In genomic region chr17:44960654-44961053, GRCh38 we compare ENCODE assay signal across 19 cellular contexts. TPM values are rescaled to one million over a fixed set of nuclear protein-coding genes. Genes with fewer than 3 reads are reported as not detected.
DNase-seq lines count a peak whose midpoint lies in the region; ATAC-seq, FAIRE-seq and TF ChIP-seq lines count a peak whose summit lies in the region.
"Had no signal": no experiment of that assay in that cellular context is flagged by ENCODE, and none has a peak within 500 bp of the region (broad histone marks: within the 10 kb centered on the region; RNA-seq: fewer than 3 reads in every experiment).

No MANE protein-coding gene starts in this region.

- BruUV-seq in PC-9 (replicated peaks; lab: Mats Ljungman, UMichigan), result no TSS peak

- dilution Hi-C loops in keratinocyte (cut with MboI; ENCODE audit: extremely low pct_ligation_motif_present, low sequenced_read_pairs), result no loop called here

- no peak overlapping the region for H3K9ac ChIP-seq in keratinocyte (ENCODE audit: control insufficient read depth, extremely low read depth, insufficient read depth, low read length)

- no peak for TF ChIP-seq POLR2A in sigmoid colon (IDR thresholded peaks at IDR 0.05)

- H4K20me1 ChIP-seq in PC-9 (ENCODE audit: insufficient read depth) (no peaks in the 10 kb centered on the region), keratinocyte (ENCODE audit: control insufficient read depth, extremely low read depth, insufficient read depth, low read length) (no peaks in the 10 kb centered on the region)

- ATAC-seq in GM19328 (IDR thresholded peaks at IDR 0.05; ENCODE audit: unreplicated experiment) (no peak), GM19467 (IDR thresholded peaks at IDR 0.05; ENCODE audit: unreplicated experiment) (no peak)
- ATAC-seq: body of pancreas, GM12878, left lobe of liver had no signal

- H3K9me1 ChIP-seq in keratinocyte (ENCODE audit: control insufficient read depth, extremely low read depth, insufficient read depth, low read length), result no peaks in the 10 kb centered on the region

- H3K27me3 ChIP-seq in PC-9 (ENCODE audit: insufficient read depth, low read depth), result peaks cover 7% of the 10 kb centered on the region
- H3K27me3 ChIP-seq in keratinocyte (ENCODE audit: control insufficient read depth, extremely low read depth, insufficient read depth, low read length), result peaks cover 14% of the 10 kb centered on the region
- H3K27me3 ChIP-seq in sigmoid colon, result peaks cover 8 to 31% (median 8%) of the 10 kb centered on the region in 3 donors
- H3K27me3 ChIP-seq: ovary had no signal

- H3K4me3 ChIP-seq in PC-9 (no peak overlapping the region), keratinocyte (ENCODE audit: control insufficient read depth in 2 of 3, extremely low read depth in 1 of 3, insufficient read depth in 2 of 3, low read depth in 1 of 3, low read length in 3 of 3) (no peak overlapping the region), sigmoid colon (no peak overlapping the region)
- H3K4me3 ChIP-seq: body of pancreas, GM12878 had no signal

- peaks cover 7% of the 10 kb centered on the region; the same call in 1 of the 2 replicates for H3F3A ChIP-seq in PC-9 (ENCODE audit: insufficient read depth, low read depth)

- H3K4me1 ChIP-seq in PC-9 (replicated peaks; ENCODE audit: insufficient read depth) (peaks cover 11% of the 10 kb centered on the region; the same call in 1 of the 2 replicates), keratinocyte (ENCODE audit: control insufficient read depth, extremely low read depth, insufficient read depth, low read length) (no peaks in the 10 kb centered on the region), sigmoid colon (peaks cover 0 to 11% (median 9%) of the 10 kb centered on the region in 4 donors)

- TF ChIP-seq EP300 in sigmoid colon (IDR thresholded peaks at IDR 0.05), result no peak

- intact Hi-C loops in PC-9 (cut with micrococcal nuclease; ENCODE audit: unreplicated experiment), result no loop called here
- intact Hi-C loops in sigmoid colon (cut with DNase I), result no loop called here

- no peaks in the 10 kb centered on the region for H3K9me2 ChIP-seq in PC-9 (ENCODE audit: insufficient read depth)

- H3K9me3 ChIP-seq in PC-9 (ENCODE audit: insufficient read depth, low read depth) (no peaks in the 10 kb centered on the region), keratinocyte (ENCODE audit: control insufficient read depth, low read depth, low read length) (no peaks in the 10 kb centered on the region), sigmoid colon (no peaks in the 10 kb centered on the region)
- H3K9me3 ChIP-seq: body of pancreas, ovary had no signal

- 54 to 73% methylated on average over 2 of the region's 2 CpGs for WGBS in sigmoid colon, 2 donors

- no peaks in the 10 kb centered on the region for H3K36me3 ChIP-seq in PC-9 (ENCODE audit: low read depth)
- no peaks in the 10 kb centered on the region for H3K36me3 ChIP-seq in keratinocyte (ENCODE audit: control insufficient read depth in 2 of 2, extremely low read depth in 1 of 2, insufficient read depth in 2 of 2, low read length in 2 of 2)
- H3K36me3 ChIP-seq in sigmoid colon, result no peaks in the 10 kb centered on the region
- H3K36me3 ChIP-seq: ovary had no signal

- POLR2A ChIA-PET in PC-9 (lab: Charles Lee; ENCODE audit: unreplicated experiment), result no interaction called here

- CTCF ChIA-PET in PC-9 (lab: Charles Lee), result interaction anchor here (0.7 kb wide), 1 partner anchor 23 kb away, joined by 15 read pairs; no protein-coding TSS in a partner anchor

- H3K27ac ChIP-seq in PC-9, result no peak overlapping the region
- H3K27ac ChIP-seq in keratinocyte (ENCODE audit: control insufficient read depth, insufficient read depth, low read length), result no peak overlapping the region
- no peak overlapping the region for H3K27ac ChIP-seq in sigmoid colon
- H3K27ac ChIP-seq: body of pancreas, ovary had no signal

- DNase-seq in D721Med (ENCODE audit: insufficient read length, low spot score) (peak; percentile 8), PC-9 (peak; percentile 48 to 72), keratinocyte (ENCODE audit: low read depth, low spot score) (no peak), sigmoid colon (peak; percentile 39), iPS-NIHi11 (ENCODE audit: low spot score) (no peak)
- DNase-seq: activated naive CD4-positive, alpha-beta T cell treated with anti-CD3 and anti-CD28 coated beads, Interleukin-2, amount 10 ng/mL, durations not matched to agents 7 days and 5 days; body of pancreas; erythroblast; GF-D8; KG1; NCI-H1092 treated with DMSO at 0.1 percent for 48 hours; stimulated activated CD4-positive, alpha-beta T cell treated with anti-CD3 and anti-CD28 coated beads, Interleukin-2, amount 100 ng/mL, for 48 hours had no signal

- no peaks in the 10 kb centered on the region for H3K79me2 ChIP-seq in PC-9 (ENCODE audit: low read depth)
- H3K79me2 ChIP-seq in keratinocyte (ENCODE audit: control insufficient read depth, insufficient read depth, low read length), result no peaks in the 10 kb centered on the region

- TF ChIP-seq CTCF in D721Med (IDR thresholded peaks at IDR 0.05; ENCODE audit: insufficient read depth, missing control alignments) (no peak), PC-9 (conservative IDR thresholded peaks at IDR 0.05) (no peak), keratinocyte (optimal IDR thresholded peaks at IDR 0.05 in 1 of 3, IDR thresholded peaks at IDR 0.05 in 1 of 3, conservative IDR thresholded peaks at IDR 0.05 in 1 of 3; ENCODE audit: extremely low read depth in 1 of 3, insufficient read depth in 2 of 3, low read length in 3 of 3) (no peak), sigmoid colon (IDR thresholded peaks at IDR 0.05) (no peak)

- H3K4me2 ChIP-seq in PC-9, result no peak overlapping the region
- no peak overlapping the region for H3K4me2 ChIP-seq in keratinocyte (ENCODE audit: control insufficient read depth, extremely low read depth, insufficient read depth, low read depth, low read length)

- FAIRE-seq in D721Med (lab: Jason Lieb, UNC) (no peak), keratinocyte (lab: Jason Lieb, UNC) (peak; percentile 36)
- FAIRE-seq: frontal cortex, GM12878, RCC 7860 had no signal

- H2AFZ ChIP-seq in PC-9 (no peak overlapping the region), keratinocyte (ENCODE audit: control insufficient read depth, low read length) (no peak overlapping the region)

RNA-seq across cellular contexts. Expression of gene C1QL1, which starts 7.4 kb away (rescaled TPM):
- 0.93 and 1.3 TPM in 2 replicates for total RNA-seq in PC-9 (2021)
- polyA plus RNA-seq in keratinocyte, result 0.04 to 0.15 TPM in 2 of 3 replicates, not detected in the other
- polyA plus RNA-seq in keratinocyte (2011; ENCODE audit: low read depth), result not detected
- polyA plus RNA-seq in keratinocyte (2011; cell fraction: cytosol; rRNA removed), result not detected in 2 replicates
- not detected in 2 replicates for polyA plus RNA-seq in keratinocyte (2011; cell fraction: nucleus; rRNA removed)
- polyA plus RNA-seq in keratinocyte (2012; ENCODE audit: low replicate concordance), result 0.25 TPM in 1 of 2 replicates, not detected in the other
- 0.49 TPM in 1 of 3 replicates, not detected in the others for polyA minus RNA-seq in keratinocyte
- polyA minus RNA-seq in keratinocyte (2011; cell fraction: cytosol; rRNA and poly(A)+ RNA removed), result not detected
- not detected in 2 replicates for polyA minus RNA-seq in keratinocyte (2011; cell fraction: nucleus; rRNA and poly(A)+ RNA removed)
- total RNA-seq in sigmoid colon, result 1 to 10 TPM in 2 of 4 donors, under 1 TPM in 2; 0.41 to 4.3 (median 1.3) TPM
- 1 to 10 TPM in 2 of 3 donors, not detected in 1; 1.4 to 2.0 TPM for polyA plus RNA-seq in sigmoid colon
- total RNA-seq: GM12878 had no signal
- polyA plus RNA-seq: GM12878 had no signal

RNA-seq across cellular contexts. Expression of gene KIF18B, which starts 13.1 kb away (rescaled TPM):
- 48.2 and 58.5 TPM in 2 replicates for total RNA-seq in PC-9 (2021)
- 0.99 to 8.1 TPM (median 5.1 TPM) in 3 replicates for polyA plus RNA-seq in keratinocyte
- polyA plus RNA-seq in keratinocyte (2011; ENCODE audit: low read depth), result not detected
- polyA plus RNA-seq in keratinocyte (2011; cell fraction: cytosol; rRNA removed), result 1.2 and 1.5 TPM in 2 replicates
- 3.2 and 4.2 TPM in 2 replicates for polyA plus RNA-seq in keratinocyte (2011; cell fraction: nucleus; rRNA removed)
- 6.3 TPM in 1 of 2 replicates, not detected in the other for polyA plus RNA-seq in keratinocyte (2012; ENCODE audit: low replicate concordance)
- polyA minus RNA-seq in keratinocyte, result 0.66 to 17.6 TPM (median 6.4 TPM) in 3 replicates
- 2.7 TPM for polyA minus RNA-seq in keratinocyte (2011; cell fraction: cytosol; rRNA and poly(A)+ RNA removed)
- 1.1 and 2.2 TPM in 2 replicates for polyA minus RNA-seq in keratinocyte (2011; cell fraction: nucleus; rRNA and poly(A)+ RNA removed)
- 1 to 10 TPM in 1 of 4 donors, under 1 TPM in 3; under 0.01 to 1.4 (median 0.30) TPM for total RNA-seq in sigmoid colon
- polyA plus RNA-seq in sigmoid colon, result 10 to 100 TPM in 1 of 3 donors, 1 to 10 TPM in 1, under 1 TPM in 1; 0.60 to 10.5 (median 1.4) TPM

RNA-seq across cellular contexts. Expression of gene GFAP, which starts 45.4 kb away (rescaled TPM):
- not detected in 2 replicates for total RNA-seq in PC-9 (2021)
- 0.14 to 0.32 TPM in 2 of 3 replicates, not detected in the other for polyA plus RNA-seq in keratinocyte
- not detected for polyA plus RNA-seq in keratinocyte (2011; ENCODE audit: low read depth)
- polyA plus RNA-seq in keratinocyte (2011; cell fraction: cytosol; rRNA removed), result 0.05 and 0.06 TPM in 2 replicates
- 0.05 and 0.15 TPM in 2 replicates for polyA plus RNA-seq in keratinocyte (2011; cell fraction: nucleus; rRNA removed)
- 0.11 and 0.35 TPM in 2 replicates for polyA plus RNA-seq in keratinocyte (2012; ENCODE audit: low replicate concordance)
- not detected in 3 replicates for polyA minus RNA-seq in keratinocyte
- not detected for polyA minus RNA-seq in keratinocyte (2011; cell fraction: cytosol; rRNA and poly(A)+ RNA removed)
- not detected in 2 replicates for polyA minus RNA-seq in keratinocyte (2011; cell fraction: nucleus; rRNA and poly(A)+ RNA removed)
- total RNA-seq in sigmoid colon, result not detected
- 1 to 10 TPM in 2 of 3 donors, not detected in 1; 1.3 to 2.4 TPM for polyA plus RNA-seq in sigmoid colon
- total RNA-seq: GM12878 had no signal

Comparison
In these comparisons a context has a peak if more than half of its experiments do, and no peak if none do; other contexts are left out.
1. DNase-seq: peak in D721Med (single experiment), PC-9 (2 of 2) and sigmoid colon (single experiment); none in keratinocyte (single experiment) and iPS-NIHi11 (single experiment).
2. RNA of gene KIF18B, which starts 13.1 kb away (total RNA-seq): 48.2 to 58.5 TPM in PC-9; under 0.01 to 1.4 TPM in sigmoid colon; every median in the first group is over 10 times any median in the second.